8 cellular contexts compared by ENCODE assay signal in the genomic region with DNA sequence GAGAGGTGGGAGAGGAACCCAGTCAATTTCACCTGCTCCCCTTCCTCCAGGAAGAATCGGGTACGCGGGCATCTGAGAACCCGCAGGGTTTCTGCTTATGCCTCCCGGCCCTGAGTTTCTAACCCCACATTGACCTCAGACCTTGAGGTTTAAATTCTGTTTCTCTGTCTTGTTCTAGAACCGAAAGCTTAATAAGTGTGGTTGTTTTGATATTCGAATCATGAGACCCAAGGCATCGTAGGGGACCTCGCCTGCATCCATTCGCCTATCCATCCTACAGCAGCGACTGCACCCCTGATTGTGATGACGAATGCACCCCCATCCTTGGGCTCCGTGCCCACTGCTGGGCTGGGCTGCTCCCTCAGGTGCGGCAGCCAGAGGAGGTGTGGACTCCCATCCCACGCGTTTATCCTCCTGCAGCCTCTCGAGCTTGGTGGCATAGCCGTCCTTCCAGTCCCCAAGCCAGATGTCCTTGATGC.
A peak's percentile ranks its signal among the peaks of the same experiment; 100 is the strongest.
DNase-seq lines count a peak whose midpoint lies in the region; ATAC-seq and TF ChIP-seq lines count a peak whose summit lies in the region.

No MANE protein-coding gene starts in this region.

- TF ChIP-seq EP300 in suprapubic skin (IDR thresholded peaks at IDR 0.05), result no peak

- peak overlapping the region; percentile 58 for H3K27ac ChIP-seq in angular gyrus (ENCODE audit: low read depth, low read length)
- H3K27ac ChIP-seq in iPS-20b (ENCODE audit: low read length), result no peak overlapping the region
- no peak overlapping the region for H3K27ac ChIP-seq in suprapubic skin

- no peak for TF ChIP-seq CTCF in suprapubic skin (IDR thresholded peaks at IDR 0.05)

- H3K27me3 ChIP-seq in iPS-20b (ENCODE audit: insufficient read depth, low read length), result peaks cover 51% of the 10 kb centered on the region
- H3K27me3 ChIP-seq in suprapubic skin, result no peaks in the 10 kb centered on the region

- peak overlapping the region; percentile 41; the same call in 1 of the 2 replicates for H3K9ac ChIP-seq in iPS-20b (ENCODE audit: low read depth, low read length)

- 9% methylated on average over 18 of the region's 18 CpGs for WGBS in suprapubic skin

- peak overlapping the region; percentile 50; the same call in 1 of the 2 replicates for H3K4me3 ChIP-seq in iPS-20b (ENCODE audit: low read length)
- peak overlapping the region; percentile 39 for H3K4me3 ChIP-seq in suprapubic skin

- peak; percentile 36 to 55 for ATAC-seq in activated CD4-positive, CD25-positive, alpha-beta regulatory T cell treated with anti-CD3 and anti-CD28 coated beads, Interleukin-2, amount 50 U/mL, for 24 hours
- ATAC-seq in GM19023 (IDR thresholded peaks at IDR 0.05; ENCODE audit: unreplicated experiment) (no peak), HG02981 (IDR thresholded peaks at IDR 0.05; ENCODE audit: unreplicated experiment) (no peak)

- H3K36me3 ChIP-seq in iPS-20b (ENCODE audit: insufficient read depth, low read depth, low read length), result no peaks in the 10 kb centered on the region
- H3K36me3 ChIP-seq in suprapubic skin, result no peaks in the 10 kb centered on the region

- H3K4me1 ChIP-seq in iPS-20b (ENCODE audit: insufficient read depth, low read length), result no peaks in the 10 kb centered on the region
- peaks cover 19% of the 10 kb centered on the region for H3K4me1 ChIP-seq in suprapubic skin

- H3K9me3 ChIP-seq in iPS-20b (ENCODE audit: insufficient read depth, low read depth, low read length) (no peaks in the 10 kb centered on the region), suprapubic skin (no peaks in the 10 kb centered on the region)

- DNase-seq in activated CD4-positive, CD25-positive, alpha-beta regulatory T cell treated with anti-CD3 and anti-CD28 coated beads, Interleukin-2, amount 50 U/mL, for 72 hours, result no peak
- no peak for DNase-seq in suprapubic skin (ENCODE audit: low spot score in 2 of 2)
- no peak for DNase-seq in NCI-H2081 (lab: John Stamatoyannopoulos, UW)

- TF ChIP-seq POLR2A in suprapubic skin (IDR thresholded peaks at IDR 0.05), result no peak

Comparison
In these comparisons a context has a peak if more than half of its experiments do, and no peak if none do; other contexts are left out.
1. ATAC-seq: peak in activated CD4-positive, CD25-positive, alpha-beta regulatory T cell treated with anti-CD3 and anti-CD28 coated beads, Interleukin-2, amount 50 U/mL, for 24 hours (2 of 2); none in GM19023 (single experiment) and HG02981 (single experiment).